1 cellular context compared by ENCODE assay signal in the genomic region with DNA sequence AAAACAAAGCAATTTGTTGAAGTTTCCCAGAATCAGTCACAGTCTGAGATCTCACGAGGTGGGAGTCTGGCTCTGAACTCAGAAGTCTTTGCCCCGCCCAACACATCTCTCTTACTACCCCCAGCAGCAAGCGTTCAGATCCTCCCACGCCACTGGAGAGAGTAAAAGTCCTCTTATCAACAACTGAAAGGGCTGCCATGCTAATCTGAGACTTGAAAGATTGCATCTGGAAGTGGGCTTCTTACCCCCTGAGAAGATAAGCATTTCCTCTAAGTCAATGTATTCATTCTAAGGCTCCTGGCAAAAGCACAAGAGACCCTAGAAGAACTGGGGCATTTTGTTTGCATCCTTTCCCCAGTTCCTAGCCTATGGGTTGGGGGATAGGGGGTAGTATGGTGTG.
TF ChIP-seq lines count a peak whose summit lies in the region.

No MANE protein-coding gene starts in this region.

TF ChIP-seq in K562, 482 proteins besides CTCF, POLR2A, EP300 and RAD21 (continued from another document and continues in another):
- TF ChIP-seq, protein P1, sequence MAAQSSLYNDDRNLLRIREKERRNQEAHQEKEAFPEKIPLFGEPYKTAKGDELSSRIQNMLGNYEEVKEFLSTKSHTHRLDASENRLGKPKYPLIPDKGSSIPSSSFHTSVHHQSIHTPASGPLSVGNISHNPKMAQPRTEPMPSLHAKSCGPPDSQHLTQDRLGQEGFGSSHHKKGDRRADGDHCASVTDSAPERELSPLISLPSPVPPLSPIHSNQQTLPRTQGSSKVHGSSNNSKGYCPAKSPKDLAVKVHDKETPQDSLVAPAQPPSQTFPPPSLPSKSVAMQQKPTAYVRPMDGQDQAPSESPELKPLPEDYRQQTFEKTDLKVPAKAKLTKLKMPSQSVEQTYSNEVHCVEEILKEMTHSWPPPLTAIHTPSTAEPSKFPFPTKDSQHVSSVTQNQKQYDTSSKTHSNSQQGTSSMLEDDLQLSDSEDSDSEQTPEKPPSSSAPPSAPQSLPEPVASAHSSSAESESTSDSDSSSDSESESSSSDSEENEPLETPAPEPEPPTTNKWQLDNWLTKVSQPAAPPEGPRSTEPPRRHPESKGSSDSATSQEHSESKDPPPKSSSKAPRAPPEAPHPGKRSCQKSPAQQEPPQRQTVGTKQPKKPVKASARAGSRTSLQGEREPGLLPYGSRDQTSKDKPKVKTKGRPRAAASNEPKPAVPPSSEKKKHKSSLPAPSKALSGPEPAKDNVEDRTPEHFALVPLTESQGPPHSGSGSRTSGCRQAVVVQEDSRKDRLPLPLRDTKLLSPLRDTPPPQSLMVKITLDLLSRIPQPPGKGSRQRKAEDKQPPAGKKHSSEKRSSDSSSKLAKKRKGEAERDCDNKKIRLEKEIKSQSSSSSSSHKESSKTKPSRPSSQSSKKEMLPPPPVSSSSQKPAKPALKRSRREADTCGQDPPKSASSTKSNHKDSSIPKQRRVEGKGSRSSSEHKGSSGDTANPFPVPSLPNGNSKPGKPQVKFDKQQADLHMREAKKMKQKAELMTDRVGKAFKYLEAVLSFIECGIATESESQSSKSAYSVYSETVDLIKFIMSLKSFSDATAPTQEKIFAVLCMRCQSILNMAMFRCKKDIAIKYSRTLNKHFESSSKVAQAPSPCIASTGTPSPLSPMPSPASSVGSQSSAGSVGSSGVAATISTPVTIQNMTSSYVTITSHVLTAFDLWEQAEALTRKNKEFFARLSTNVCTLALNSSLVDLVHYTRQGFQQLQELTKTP (IDR thresholded peaks at IDR 0.05; ENCODE audit: low read depth in 1 of 2, partially characterized antibody in 2 of 2): no peak
- no peak for TF ChIP-seq ZNF79 (CRISPR knock-in tag; IDR thresholded peaks at IDR 0.05; ENCODE audit: low read depth)
- TF ChIP-seq MXI1 (IDR thresholded peaks at IDR 0.05; ENCODE audit: low read depth, low read length): no peak
- no peak for TF ChIP-seq DDX20 (tag; IDR thresholded peaks at IDR 0.05; ENCODE audit: low read depth)
- TF ChIP-seq ZNF311 (CRISPR knock-in tag; IDR thresholded peaks at IDR 0.05): no peak
- peak; percentile 87 for TF ChIP-seq ARID1B (IDR thresholded peaks at IDR 0.05)
- no peak for TF ChIP-seq SIN3A (IDR thresholded peaks at IDR 0.05; ENCODE audit: borderline replicate concordance in 2 of 2, control insufficient read depth in 1 of 2, low read depth in 2 of 2, low read length in 2 of 2)
- TF ChIP-seq GTF2F1 (IDR thresholded peaks at IDR 0.05; ENCODE audit: low read depth, low read length): no peak
- TF ChIP-seq, protein P2, sequence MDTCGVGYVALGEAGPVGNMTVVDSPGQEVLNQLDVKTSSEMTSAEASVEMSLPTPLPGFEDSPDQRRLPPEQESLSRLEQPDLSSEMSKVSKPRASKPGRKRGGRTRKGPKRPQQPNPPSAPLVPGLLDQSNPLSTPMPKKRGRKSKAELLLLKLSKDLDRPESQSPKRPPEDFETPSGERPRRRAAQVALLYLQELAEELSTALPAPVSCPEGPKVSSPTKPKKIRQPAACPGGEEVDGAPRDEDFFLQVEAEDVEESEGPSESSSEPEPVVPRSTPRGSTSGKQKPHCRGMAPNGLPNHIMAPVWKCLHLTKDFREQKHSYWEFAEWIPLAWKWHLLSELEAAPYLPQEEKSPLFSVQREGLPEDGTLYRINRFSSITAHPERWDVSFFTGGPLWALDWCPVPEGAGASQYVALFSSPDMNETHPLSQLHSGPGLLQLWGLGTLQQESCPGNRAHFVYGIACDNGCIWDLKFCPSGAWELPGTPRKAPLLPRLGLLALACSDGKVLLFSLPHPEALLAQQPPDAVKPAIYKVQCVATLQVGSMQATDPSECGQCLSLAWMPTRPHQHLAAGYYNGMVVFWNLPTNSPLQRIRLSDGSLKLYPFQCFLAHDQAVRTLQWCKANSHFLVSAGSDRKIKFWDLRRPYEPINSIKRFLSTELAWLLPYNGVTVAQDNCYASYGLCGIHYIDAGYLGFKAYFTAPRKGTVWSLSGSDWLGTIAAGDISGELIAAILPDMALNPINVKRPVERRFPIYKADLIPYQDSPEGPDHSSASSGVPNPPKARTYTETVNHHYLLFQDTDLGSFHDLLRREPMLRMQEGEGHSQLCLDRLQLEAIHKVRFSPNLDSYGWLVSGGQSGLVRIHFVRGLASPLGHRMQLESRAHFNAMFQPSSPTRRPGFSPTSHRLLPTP (IDR thresholded peaks at IDR 0.05; ENCODE audit: borderline replicate concordance, extremely low read depth, insufficient read length): no peak
- TF ChIP-seq, protein P3, sequence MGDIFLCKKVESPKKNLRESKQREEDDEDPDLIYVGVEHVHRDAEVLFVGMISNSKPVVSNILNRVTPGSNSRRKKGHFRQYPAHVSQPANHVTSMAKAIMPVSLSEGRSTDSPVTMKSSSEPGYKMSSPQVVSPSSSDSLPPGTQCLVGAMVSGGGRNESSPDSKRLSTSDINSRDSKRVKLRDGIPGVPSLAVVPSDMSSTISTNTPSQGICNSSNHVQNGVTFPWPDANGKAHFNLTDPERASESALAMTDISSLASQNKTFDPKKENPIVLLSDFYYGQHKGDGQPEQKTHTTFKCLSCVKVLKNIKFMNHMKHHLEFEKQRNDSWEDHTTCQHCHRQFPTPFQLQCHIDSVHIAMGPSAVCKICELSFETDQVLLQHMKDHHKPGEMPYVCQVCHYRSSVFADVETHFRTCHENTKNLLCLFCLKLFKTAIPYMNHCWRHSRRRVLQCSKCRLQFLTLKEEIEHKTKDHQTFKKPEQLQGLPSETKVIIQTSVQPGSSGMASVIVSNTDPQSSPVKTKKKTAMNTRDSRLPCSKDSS (IDR thresholded peaks at IDR 0.05; ENCODE audit: low read depth, partially characterized antibody): no peak
- TF ChIP-seq ZNF3 (CRISPR knock-in tag; IDR thresholded peaks at IDR 0.05): no peak
- TF ChIP-seq RBM39 (optimal IDR thresholded peaks at IDR 0.05; ENCODE audit: low read depth, low read length): no peak
- peak; percentile 55; the same call in 1 of the 2 replicates for TF ChIP-seq HDAC2 (IDR thresholded peaks at IDR 0.05)
- no peak for TF ChIP-seq TCF7L2 (IDR thresholded peaks at IDR 0.05; ENCODE audit: low read depth, low read length)
- no peak for TF ChIP-seq ETV6 (IDR thresholded peaks at IDR 0.05; ENCODE audit: borderline replicate concordance in 1 of 2, low read depth in 2 of 2, low read length in 1 of 2)
- no peak for TF ChIP-seq ETV6 (CRISPR knock-in tag; IDR thresholded peaks at IDR 0.05; ENCODE audit: borderline replicate concordance)
- TF ChIP-seq TFAM (CRISPR knock-in tag; conservative IDR thresholded peaks at IDR 0.05): no peak
- TF ChIP-seq FOXJ2 (tag; IDR thresholded peaks at IDR 0.05): no peak
- TF ChIP-seq CBFA2T3 (IDR thresholded peaks at IDR 0.05): peak; percentile 86
- TF ChIP-seq SMAD4 (CRISPR knock-in tag; conservative IDR thresholded peaks at IDR 0.05): no peak
- peak; percentile 48; the same call in 1 of the 2 replicates for TF ChIP-seq ATF7 (IDR thresholded peaks at IDR 0.05)
- no peak for TF ChIP-seq RB1 (IDR thresholded peaks at IDR 0.05; ENCODE audit: low read depth)
- TF ChIP-seq HCFC1 (IDR thresholded peaks at IDR 0.05; ENCODE audit: low read depth, low read length): no peak
- TF ChIP-seq CBX2 (IDR thresholded peaks at IDR 0.05; ENCODE audit: insufficient read depth, low read length, poor library complexity, severe bottlenecking): no peak
- TF ChIP-seq ZBED1 (IDR thresholded peaks at IDR 0.05): no peak
- no peak for TF ChIP-seq RBM14 (IDR thresholded peaks at IDR 0.05; ENCODE audit: borderline replicate concordance, insufficient read depth, low read depth, low read length)
- TF ChIP-seq, protein P4, sequence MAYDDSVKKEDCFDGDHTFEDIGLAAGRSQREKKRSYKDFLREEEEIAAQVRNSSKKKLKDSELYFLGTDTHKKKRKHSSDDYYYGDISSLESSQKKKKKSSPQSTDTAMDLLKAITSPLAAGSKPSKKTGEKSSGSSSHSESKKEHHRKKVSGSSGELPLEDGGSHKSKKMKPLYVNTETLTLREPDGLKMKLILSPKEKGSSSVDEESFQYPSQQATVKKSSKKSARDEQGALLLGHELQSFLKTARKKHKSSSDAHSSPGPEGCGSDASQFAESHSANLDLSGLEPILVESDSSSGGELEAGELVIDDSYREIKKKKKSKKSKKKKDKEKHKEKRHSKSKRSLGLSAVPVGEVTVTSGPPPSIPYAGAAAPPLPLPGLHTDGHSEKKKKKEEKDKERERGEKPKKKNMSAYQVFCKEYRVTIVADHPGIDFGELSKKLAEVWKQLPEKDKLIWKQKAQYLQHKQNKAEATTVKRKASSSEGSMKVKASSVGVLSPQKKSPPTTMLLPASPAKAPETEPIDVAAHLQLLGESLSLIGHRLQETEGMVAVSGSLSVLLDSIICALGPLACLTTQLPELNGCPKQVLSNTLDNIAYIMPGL (CRISPR knock-in tag; IDR thresholded peaks at IDR 0.05): no peak
- TF ChIP-seq ZBTB17 (CRISPR knock-in tag; IDR thresholded peaks at IDR 0.05): no peak
- no peak for TF ChIP-seq RBFOX2 (IDR thresholded peaks at IDR 0.05; ENCODE audit: low read depth, low read length)
- peak; percentile 54 for TF ChIP-seq SOX6 (IDR thresholded peaks at IDR 0.05)
- TF ChIP-seq, protein P5, sequence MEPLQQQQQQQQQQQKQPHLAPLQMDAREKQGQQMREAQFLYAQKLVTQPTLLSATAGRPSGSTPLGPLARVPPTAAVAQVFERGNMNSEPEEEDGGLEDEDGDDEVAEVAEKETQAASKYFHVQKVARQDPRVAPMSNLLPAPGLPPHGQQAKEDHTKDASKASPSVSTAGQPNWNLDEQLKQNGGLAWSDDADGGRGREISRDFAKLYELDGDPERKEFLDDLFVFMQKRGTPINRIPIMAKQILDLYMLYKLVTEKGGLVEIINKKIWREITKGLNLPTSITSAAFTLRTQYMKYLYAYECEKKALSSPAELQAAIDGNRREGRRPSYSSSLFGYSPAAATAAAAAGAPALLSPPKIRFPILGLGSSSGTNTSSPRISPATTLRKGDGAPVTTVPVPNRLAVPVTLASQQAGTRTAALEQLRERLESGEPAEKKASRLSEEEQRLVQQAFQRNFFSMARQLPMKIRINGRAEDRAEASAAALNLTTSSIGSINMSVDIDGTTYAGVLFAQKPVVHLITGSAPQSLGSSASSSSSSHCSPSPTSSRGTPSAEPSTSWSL (CRISPR knock-in tag; IDR thresholded peaks at IDR 0.05; ENCODE audit: borderline replicate concordance): no peak
- TF ChIP-seq ZNF253 (CRISPR knock-in tag; conservative IDR thresholded peaks at IDR 0.05): no peak
- TF ChIP-seq NR4A1 (CRISPR knock-in tag; IDR thresholded peaks at IDR 0.05): no peak
- TF ChIP-seq NR4A1 (tag; IDR thresholded peaks at IDR 0.05): no peak
- no peak for TF ChIP-seq PTTG1 (tag; IDR thresholded peaks at IDR 0.05; ENCODE audit: low read depth)
- TF ChIP-seq CHD4 (IDR thresholded peaks at IDR 0.05; ENCODE audit: insufficient read depth, insufficient replicate concordance, low read depth, low read length, poor library complexity, severe bottlenecking): no peak
- TF ChIP-seq, protein P6, sequence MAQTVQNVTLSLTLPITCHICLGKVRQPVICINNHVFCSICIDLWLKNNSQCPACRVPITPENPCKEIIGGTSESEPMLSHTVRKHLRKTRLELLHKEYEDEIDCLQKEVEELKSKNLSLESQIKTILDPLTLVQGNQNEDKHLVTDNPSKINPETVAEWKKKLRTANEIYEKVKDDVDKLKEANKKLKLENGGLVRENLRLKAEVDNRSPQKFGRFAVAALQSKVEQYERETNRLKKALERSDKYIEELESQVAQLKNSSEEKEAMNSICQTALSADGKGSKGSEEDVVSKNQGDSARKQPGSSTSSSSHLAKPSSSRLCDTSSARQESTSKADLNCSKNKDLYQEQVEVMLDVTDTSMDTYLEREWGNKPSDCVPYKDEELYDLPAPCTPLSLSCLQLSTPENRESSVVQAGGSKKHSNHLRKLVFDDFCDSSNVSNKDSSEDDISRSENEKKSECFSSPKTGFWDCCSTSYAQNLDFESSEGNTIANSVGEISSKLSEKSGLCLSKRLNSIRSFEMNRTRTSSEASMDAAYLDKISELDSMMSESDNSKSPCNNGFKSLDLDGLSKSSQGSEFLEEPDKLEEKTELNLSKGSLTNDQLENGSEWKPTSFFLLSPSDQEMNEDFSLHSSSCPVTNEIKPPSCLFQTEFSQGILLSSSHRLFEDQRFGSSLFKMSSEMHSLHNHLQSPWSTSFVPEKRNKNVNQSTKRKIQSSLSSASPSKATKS (CRISPR knock-in tag; IDR thresholded peaks at IDR 0.05): no peak
- TF ChIP-seq POLR2H (tag; IDR thresholded peaks at IDR 0.05; ENCODE audit: low read depth): no peak
- TF ChIP-seq, protein P7, sequence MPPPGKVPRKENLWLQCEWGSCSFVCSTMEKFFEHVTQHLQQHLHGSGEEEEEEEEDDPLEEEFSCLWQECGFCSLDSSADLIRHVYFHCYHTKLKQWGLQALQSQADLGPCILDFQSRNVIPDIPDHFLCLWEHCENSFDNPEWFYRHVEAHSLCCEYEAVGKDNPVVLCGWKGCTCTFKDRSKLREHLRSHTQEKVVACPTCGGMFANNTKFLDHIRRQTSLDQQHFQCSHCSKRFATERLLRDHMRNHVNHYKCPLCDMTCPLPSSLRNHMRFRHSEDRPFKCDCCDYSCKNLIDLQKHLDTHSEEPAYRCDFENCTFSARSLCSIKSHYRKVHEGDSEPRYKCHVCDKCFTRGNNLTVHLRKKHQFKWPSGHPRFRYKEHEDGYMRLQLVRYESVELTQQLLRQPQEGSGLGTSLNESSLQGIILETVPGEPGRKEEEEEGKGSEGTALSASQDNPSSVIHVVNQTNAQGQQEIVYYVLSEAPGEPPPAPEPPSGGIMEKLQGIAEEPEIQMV (tag; conservative IDR thresholded peaks at IDR 0.05; ENCODE audit: low read depth): no peak
- TF ChIP-seq TSC22D4 (tag; IDR thresholded peaks at IDR 0.05): no peak
- no peak for TF ChIP-seq POLR2G (IDR thresholded peaks at IDR 0.05; ENCODE audit: low read depth, low read length)
- TF ChIP-seq, protein P8, sequence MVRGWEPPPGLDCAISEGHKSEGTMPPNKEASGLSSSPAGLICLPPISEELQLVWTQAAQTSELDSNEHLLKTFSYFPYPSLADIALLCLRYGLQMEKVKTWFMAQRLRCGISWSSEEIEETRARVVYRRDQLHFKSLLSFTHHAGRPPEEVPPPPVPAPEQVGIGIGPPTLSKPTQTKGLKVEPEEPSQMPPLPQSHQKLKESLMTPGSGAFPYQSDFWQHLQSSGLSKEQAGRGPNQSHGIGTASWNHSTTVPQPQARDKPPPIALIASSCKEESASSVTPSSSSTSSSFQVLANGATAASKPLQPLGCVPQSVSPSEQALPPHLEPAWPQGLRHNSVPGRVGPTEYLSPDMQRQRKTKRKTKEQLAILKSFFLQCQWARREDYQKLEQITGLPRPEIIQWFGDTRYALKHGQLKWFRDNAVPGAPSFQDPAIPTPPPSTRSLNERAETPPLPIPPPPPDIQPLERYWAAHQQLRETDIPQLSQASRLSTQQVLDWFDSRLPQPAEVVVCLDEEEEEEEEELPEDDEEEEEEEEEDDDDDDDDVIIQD (CRISPR knock-in tag; IDR thresholded peaks at IDR 0.05): no peak
- no peak for TF ChIP-seq EZH2 (IDR thresholded peaks at IDR 0.05; ENCODE audit: borderline replicate concordance, low read depth, low read length)
